ENCODE assay signal across 14 cellular contexts in the genomic region with DNA sequence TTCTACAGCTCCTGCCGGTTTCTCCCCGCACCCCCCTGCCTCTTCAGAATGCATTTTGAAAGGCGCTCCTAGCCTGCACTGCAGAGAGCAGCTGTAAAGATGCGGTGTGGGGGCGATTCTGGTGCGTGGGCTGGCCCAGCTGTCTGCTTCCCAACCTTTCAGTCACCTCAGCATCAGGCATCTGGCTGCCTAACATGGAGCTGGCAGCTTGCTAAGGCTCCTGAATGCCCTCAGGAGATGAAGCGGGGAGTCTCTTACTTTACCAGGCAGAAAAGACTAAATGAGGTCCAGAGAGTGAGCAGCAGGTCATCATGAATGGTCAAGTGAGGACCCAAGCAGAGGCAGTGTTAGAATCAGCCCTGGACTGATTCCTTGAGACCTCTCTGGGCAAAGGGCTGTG. TPM values are rescaled to one million over a fixed set of nuclear protein-coding genes. Genes with fewer than 3 reads are reported as not detected.
DNase-seq lines count a peak whose midpoint lies in the region; ATAC-seq, FAIRE-seq and TF ChIP-seq lines count a peak whose summit lies in the region.
"Had no signal": no experiment of that assay in that cellular context is flagged by ENCODE, and none has a peak within 500 bp of the region (broad histone marks: within the 10 kb centered on the region; RNA-seq: fewer than 3 reads in every experiment).

No MANE protein-coding gene starts in this region.

- peaks cover 23% of the 10 kb centered on the region for H3K79me2 ChIP-seq in GM12878 (ENCODE audit: control insufficient read depth, insufficient read depth, low read length)

- POLR2A ChIA-PET in GM12878 (lab: Charles Lee), result interaction anchor here (0.9 to 16.3 kb wide), 10 partner anchors 8 to 54 kb away, joined by 3 to 256 read pairs (median 8); no protein-coding TSS in a partner anchor

- peaks cover 5% of the 10 kb centered on the region for H3K36me3 Mint-ChIP-seq in nephron progenitor cell (ENCODE audit: low read depth)
- peaks cover 10% of the 10 kb centered on the region for H3K36me3 Mint-ChIP-seq in effector memory CD8-positive, alpha-beta T cell (ENCODE audit: insufficient read depth)

- H4K20me1 ChIP-seq in BLaER1 (peaks cover 41% of the 10 kb centered on the region), GM12878 (ENCODE audit: control insufficient read depth, insufficient read depth) (peaks cover 5% of the 10 kb centered on the region; the same call in 1 of the 2 replicates)

- no peak overlapping the region for H2AFZ ChIP-seq in GM12878 (ENCODE audit: control insufficient read depth, low read depth, low read length)

- SMC1A ChIA-PET in GM12878 (lab: Charles Lee; ENCODE audit: uncharacterized antibody, unreplicated experiment), result interaction anchor here (1.0 to 39.2 kb wide), 12 partner anchors 8 to 216 kb away, joined by 3 to 1399 read pairs (median 5); a partner anchor contains a TSS

- no peak for TF ChIP-seq RAD21 in GM12878 (IDR thresholded peaks at IDR 0.05; ENCODE audit: insufficient read depth, low read depth, low read length)

- H3K9me3 Mint-ChIP-seq in nephron progenitor cell, result no peaks in the 10 kb centered on the region
- H3K9me3 Mint-ChIP-seq in effector memory CD8-positive, alpha-beta T cell, result no peaks in the 10 kb centered on the region
- H3K9me3 Mint-ChIP-seq: stimulated activated effector memory CD8-positive, alpha-beta T cell treated with anti-CD3 and anti-CD28 coated beads, Interleukin-12 subunit alpha, Interleukin-12 subunit beta, amount 100 ng/mL, for 72 hours had no signal

- no peak for FAIRE-seq in GM12878 (lab: Jason Lieb, UNC)
- FAIRE-seq: islet of Langerhans had no signal

- RAD21 ChIA-PET in GM12878 (lab: Charles Lee; ENCODE audit: unreplicated experiment), result interaction anchor here (0.9 to 26.9 kb wide), 7 partner anchors 8 to 57 kb away, joined by 3 to 966 read pairs (median 5); no protein-coding TSS in a partner anchor

- TF ChIP-seq POLR2A in GM12878 (IDR thresholded peaks at IDR 0.05; ENCODE audit: low read depth, low read length), result 0 out of 2 replicates have a peak, but pooled peaks have one; percentile 39

- ATAC-seq in GM12878 (0 out of 3 replicates have a peak, but pooled peaks have one; percentile 3), HG03097 (IDR thresholded peaks at IDR 0.05; ENCODE audit: low FRiP score, unreplicated experiment) (no peak), sciatic nerve (no peak)
- ATAC-seq in effector memory CD8-positive, alpha-beta T cell (replicated peaks), result no peak
- ATAC-seq: esophagus mucosa; stimulated activated effector memory CD8-positive, alpha-beta T cell treated with anti-CD3 and anti-CD28 coated beads, Interleukin-12 subunit alpha, Interleukin-12 subunit beta, amount 100 ng/mL, for 72 hours had no signal

- H3K36me3 ChIP-seq in BLaER1, result peaks cover 18% of the 10 kb centered on the region; the same call in 1 of the 2 replicates
- H3K36me3 ChIP-seq in GM12878 (ENCODE audit: control insufficient read depth in 2 of 2, insufficient read depth in 2 of 2, low read length in 1 of 2), result peaks cover 0 to 11% of the 10 kb centered on the region in 2 experiments; a peak in 3 of 4 replicates
- H3K36me3 ChIP-seq: cardiac muscle cell had no signal

- H3K4me3 Mint-ChIP-seq in nephron progenitor cell, result peak overlapping the region; percentile 42
- no peak overlapping the region for H3K4me3 Mint-ChIP-seq in effector memory CD8-positive, alpha-beta T cell
- H3K4me3 Mint-ChIP-seq: stimulated activated effector memory CD8-positive, alpha-beta T cell treated with anti-CD3 and anti-CD28 coated beads, Interleukin-12 subunit alpha, Interleukin-12 subunit beta, amount 100 ng/mL, for 72 hours had no signal

- no peak overlapping the region for H3K4me3 ChIP-seq in BLaER1
- H3K4me3 ChIP-seq in GM12878, result no peak overlapping the region
- H3K4me3 ChIP-seq: cardiac muscle cell had no signal

- no TSS peak for BruUV-seq in GM12878 (replicated peaks; lab: Mats Ljungman, UMichigan)

- H3K27ac ChIP-seq in BLaER1 (0 out of 2 replicates have a peak overlapping the region, but pooled peaks have one; percentile 11), GM12878 (ENCODE audit: control insufficient read depth, insufficient read depth) (no peak overlapping the region)
- H3K27ac ChIP-seq: cardiac muscle cell had no signal

- no peaks in the 10 kb centered on the region for H3K27me3 ChIP-seq in BLaER1
- H3K27me3 ChIP-seq in GM12878 (replicated peaks in 1 of 2; ENCODE audit: control insufficient read depth in 2 of 2, insufficient read depth in 2 of 2, low read length in 1 of 2), result no peaks in the 10 kb centered on the region

- TF ChIP-seq CTCF in GM12878 (IDR thresholded peaks at IDR 0.05 in 2 of 3, conservative IDR thresholded peaks at IDR 0.05 in 1 of 3; ENCODE audit: control insufficient read depth in 2 of 3, extremely low read depth in 1 of 3, insufficient read depth in 1 of 3, low read depth in 3 of 3, low read length in 3 of 3) (no peak), nephron progenitor cell (IDR thresholded peaks at IDR 0.05) (no peak)

- CTCF ChIA-PET in GM12878 (lab: Yijun Ruan, JAX), result interaction anchor here (0.7 to 38.4 kb wide), 6 partner anchors 8 to 581 kb away, joined by 3 to 1067 read pairs (median 3); no protein-coding TSS in a partner anchor

- 98% methylated on average over 7 of the region's 7 CpGs for WGBS in GM12878 (ENCODE audit: insufficient coverage, insufficient replicate concordance, low lambda C conversion rate, missing lambda C conversion rate)

- peaks cover 92% of the 10 kb centered on the region for H3K4me1 Mint-ChIP-seq in nephron progenitor cell
- peaks cover 32 to 38% of the 10 kb centered on the region in 2 donors for H3K4me1 Mint-ChIP-seq in effector memory CD8-positive, alpha-beta T cell (ENCODE audit: low read depth in 2 of 2)

- peak overlapping the region; percentile 70 for H3K4me2 ChIP-seq in BLaER1
- no peak overlapping the region for H3K4me2 ChIP-seq in GM12878 (ENCODE audit: control insufficient read depth, insufficient read depth)

- peaks cover 86% of the 10 kb centered on the region for H3K4me1 ChIP-seq in BLaER1
- peaks cover 66% of the 10 kb centered on the region for H3K4me1 ChIP-seq in GM12878 (ENCODE audit: control insufficient read depth, insufficient read depth, low read length)

- H3K9me3 ChIP-seq in BLaER1, result no peaks in the 10 kb centered on the region
- no peaks in the 10 kb centered on the region for H3K9me3 ChIP-seq in GM12878 (replicated peaks; ENCODE audit: control insufficient read depth, insufficient read depth, low read length)

- intact Hi-C loops in GM12878 (cut with micrococcal nuclease; ENCODE audit: unreplicated experiment) (no loop called here), sciatic nerve (cut with DNase I) (no loop called here)

- H3K9ac ChIP-seq in BLaER1 (no peak overlapping the region), GM12878 (ENCODE audit: control insufficient read depth, insufficient read depth, low read length) (no peak overlapping the region)

- no peak overlapping the region for H3K27ac Mint-ChIP-seq in nephron progenitor cell
- no peak overlapping the region for H3K27ac Mint-ChIP-seq in effector memory CD8-positive, alpha-beta T cell
- H3K27ac Mint-ChIP-seq: stimulated activated effector memory CD8-positive, alpha-beta T cell treated with anti-CD3 and anti-CD28 coated beads, Interleukin-12 subunit alpha, Interleukin-12 subunit beta, amount 100 ng/mL, for 72 hours had no signal

- H3K27me3 Mint-ChIP-seq in nephron progenitor cell (ENCODE audit: low read depth, poor library complexity), result peaks cover 2% of the 10 kb centered on the region
- H3K27me3 Mint-ChIP-seq in effector memory CD8-positive, alpha-beta T cell, result no peaks in the 10 kb centered on the region

- in situ Hi-C loops in GM12878 (cut with MboI), result no loop called here

- TF ChIP-seq EP300 in GM12878 (IDR thresholded peaks at IDR 0.05; ENCODE audit: borderline replicate concordance in 1 of 2, control insufficient read depth in 1 of 2, low read depth in 2 of 2, low read length in 2 of 2), result no peak

- DNase-seq in NCI-H1694 (lab: John Stamatoyannopoulos, UW), result peak; percentile 57
- no peak for DNase-seq in GM12878 (ENCODE audit: low read depth, low spot score)
- DNase-seq in nephron progenitor cell, result no peak
- no peak for DNase-seq in effector memory CD8-positive, alpha-beta T cell
- no peak for DNase-seq in sciatic nerve (ENCODE audit: low spot score)
- DNase-seq in globus pallidus (ENCODE audit: low spot score), result no peak
- DNase-seq: activated CD4-positive, alpha-beta T cell treated with anti-CD3 and anti-CD28 coated beads for 4 hours; GDM1 had no signal

TF ChIP-seq in GM12878, 131 proteins besides CTCF, POLR2A, EP300 and RAD21:
- TF ChIP-seq GABPA (IDR thresholded peaks at IDR 0.05; ENCODE audit: low read depth) (no peak), EGR1 (IDR thresholded peaks at IDR 0.05; ENCODE audit: borderline replicate concordance in 1 of 2, low read depth in 2 of 2, low read length in 2 of 2) (0 out of 3 replicates have a peak, but pooled peaks of 1 of the 2 experiments have one; percentile 26), TCF12 (IDR thresholded peaks at IDR 0.05; ENCODE audit: low read depth, low read length) (0 out of 2 replicates have a peak, but pooled peaks have one; percentile 14), ZNF274 (IDR thresholded peaks at IDR 0.05; ENCODE audit: insufficient read depth, insufficient read length) (no peak)
TF ChIP-seq in GM12878: peak in this region for 2.

RNA-seq across cellular contexts. Expression of a gene that starts 8.7 kb away (rescaled TPM):
- total RNA-seq in GM12878 (2013; cell fraction: nucleolus; rRNA removed), result 88.8 and 93.7 TPM in 2 replicates
- total RNA-seq in GM12878 (2014; rRNA removed), result 65.4 and 69.4 TPM in 2 replicates
- total RNA-seq in GM12878 (2014; rRNA removed; fragmentation: Illumina TruSeq; extraction: Trizol), result 32.7 and 34.9 TPM in 2 replicates
- total RNA-seq in GM12878 (2021), result 73.9 and 75.2 TPM in 2 replicates
- polyA plus RNA-seq in GM12878 (2011; ENCODE audit: low read depth), result 6.6 TPM
- 36.4 and 44.1 TPM in 2 replicates for polyA plus RNA-seq in GM12878 (2011; rRNA removed)
- polyA plus RNA-seq in GM12878 (2011; cell fraction: cytosol; rRNA removed), result 32.3 and 38.9 TPM in 2 replicates
- polyA plus RNA-seq in GM12878 (2011; cell fraction: nucleus; rRNA removed), result 59.7 and 70.4 TPM in 2 replicates
- polyA plus RNA-seq in GM12878 (2012), result 24.5 and 28.7 TPM in 2 replicates
- polyA plus RNA-seq in GM12878 (2014; fragmentation: Illumina TruSeq; extraction: Trizol), result 22.4 and 26.2 TPM in 2 replicates
- 10 to 100 TPM in 1 of 2 experiments, 1 to 10 TPM in 1; 6.2 to 19.5 TPM for polyA plus RNA-seq in GM12878 (2014; fragmentation: Nextera tagmentation; extraction: Ambion mirVana)
- 52.3 and 62.0 TPM in 2 replicates for polyA plus RNA-seq in GM12878 (2014; rRNA removed)
- 10 to 100 TPM in 1 of 2 experiments, 1 to 10 TPM in 1; 4.3 to 11.7 TPM for polyA plus RNA-seq in GM12878 (2016; fragmentation: Nextera tagmentation; extraction: Ambion mirVana)
- polyA minus RNA-seq in GM12878 (2011; rRNA and poly(A)+ RNA removed), result 30.4 and 44.0 TPM in 2 replicates
- 24.5 TPM in 2 replicates for polyA minus RNA-seq in GM12878 (2011; cell fraction: cytosol; rRNA and poly(A)+ RNA removed)
- 69.0 and 99.9 TPM in 2 replicates for polyA minus RNA-seq in GM12878 (2011; cell fraction: nucleus; rRNA and poly(A)+ RNA removed)
- total RNA-seq in sciatic nerve, result 10.9 TPM
